ENCODE assay signal across 28 cellular contexts in the genomic region with DNA sequence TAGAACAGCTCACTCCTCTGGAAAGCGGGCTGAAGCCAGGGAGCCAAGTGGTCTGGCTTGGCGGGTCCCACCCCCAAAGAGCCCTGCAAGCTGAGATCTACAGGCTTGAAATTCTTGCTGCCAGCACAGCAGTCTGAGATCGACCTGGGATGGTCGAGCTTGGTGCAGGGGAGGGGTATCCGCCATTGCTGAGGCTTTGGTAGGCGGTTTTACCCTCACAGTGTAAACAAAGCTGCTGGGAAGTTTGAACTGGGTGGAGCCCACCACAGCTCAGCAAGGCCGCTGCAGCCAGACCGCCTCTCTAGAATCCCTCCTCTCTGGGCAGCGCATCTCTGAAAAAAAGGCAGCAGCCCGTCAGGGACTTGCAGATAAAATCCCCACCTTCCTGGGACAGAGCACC. TPM values are rescaled to one million over a fixed set of nuclear protein-coding genes. Genes with fewer than 3 reads are reported as not detected.
DNase-seq lines count a peak whose midpoint lies in the region; ATAC-seq, FAIRE-seq and TF ChIP-seq lines count a peak whose summit lies in the region.
"Had no signal": no experiment of that assay in that cellular context is flagged by ENCODE, and none has a peak within 500 bp of the region (broad histone marks: within the 10 kb centered on the region; RNA-seq: fewer than 3 reads in every experiment).

No MANE protein-coding gene starts in this region.

- ATAC-seq in HepG2 (peak; percentile 91), right lobe of liver (no peak), WTC11 (peak; percentile 79)
- ATAC-seq: A549; CD8-positive, alpha-beta T cell had no signal

- H3K79me1 ChIP-seq in H9 (ENCODE audit: insufficient read depth, low read depth, low read length, poor library complexity, severe bottlenecking) (no peaks in the 10 kb centered on the region), neuronal stem cell (ENCODE audit: low read depth, low read length) (no peaks in the 10 kb centered on the region)

- in situ Hi-C loops in HepG2 (cut with HindIII; ENCODE audit: extremely low pct_ligation_motif_present, low pct_unique_long_range_greater_than_20kb): no loop called here

- H3K18ac ChIP-seq in H9 (ENCODE audit: insufficient read length, low read depth, low read length): no peak overlapping the region
- H3K18ac ChIP-seq in neuronal stem cell (ENCODE audit: low read length): no peak overlapping the region

- H3K4me1 ChIP-seq in HepG2 (ENCODE audit: insufficient read depth, low read length) (peaks cover 11% of the 10 kb centered on the region), right lobe of liver (no peaks in the 10 kb centered on the region), H9 (ENCODE audit: insufficient read depth, low read length) (no peaks in the 10 kb centered on the region), neuronal stem cell (ENCODE audit: control insufficient read depth in 2 of 2, insufficient read depth in 1 of 2, low read depth in 1 of 2, low read length in 2 of 2) (no peaks in the 10 kb centered on the region)
- H3K4me1 ChIP-seq: A549 had no signal

- no peak overlapping the region for H2AFZ ChIP-seq in HepG2 (ENCODE audit: low read length)
- no peak overlapping the region for H2AFZ ChIP-seq in H9 (ENCODE audit: low read length)
- no peak overlapping the region for H2AFZ ChIP-seq in neuronal stem cell (ENCODE audit: low read length)

- H3K56ac ChIP-seq in H9 (ENCODE audit: insufficient read length, low read depth, low read length): no peak overlapping the region

- BruUV-seq in HepG2 (replicated peaks; lab: Mats Ljungman, UMichigan): no TSS peak

- no peak overlapping the region for H2BK12ac ChIP-seq in H9 (ENCODE audit: insufficient read length, low read depth, low read length)
- no peak overlapping the region for H2BK12ac ChIP-seq in neuronal stem cell (ENCODE audit: low read length)

- no peak for FAIRE-seq in HepG2 (lab: Jason Lieb, UNC)
- FAIRE-seq: A549, G401.6, GM12891 had no signal

- no peak overlapping the region for H2BK20ac ChIP-seq in H9 (ENCODE audit: low read depth, low read length, poor library complexity, severe bottlenecking)

- no peak overlapping the region for H3K9ac ChIP-seq in HepG2 (ENCODE audit: insufficient read depth, low read depth, low read length)
- H3K9ac ChIP-seq in H9 (ENCODE audit: extremely low read depth, insufficient read length, low read length): no peak overlapping the region
- no peak overlapping the region for H3K9ac ChIP-seq in neuronal stem cell (ENCODE audit: low read depth, low read length, poor library complexity)
- H3K9ac ChIP-seq: BLaER1 treated with 17β-estradiol and CSF1 and Interleukin-3, amounts not matched to agents 10 nM and 100 nM had no signal

- H3K4me3 Mint-ChIP-seq in H9: no peak overlapping the region
- H3K4me3 Mint-ChIP-seq in WTC11: no peak overlapping the region
- H3K4me3 Mint-ChIP-seq: B cell; CD4-positive, alpha-beta T cell; CD8-positive, alpha-beta T cell had no signal

- intact Hi-C loops in HepG2 (cut with micrococcal nuclease; ENCODE audit: unreplicated experiment): no loop called here
- intact Hi-C loops in right lobe of liver (cut with DNase I): loop anchor here in 1 of 2 donors (10.0 kb wide), 1 partner anchor 115 kb away; no protein-coding TSS in a partner anchor

- H3K27ac ChIP-seq in HepG2 (ENCODE audit: extremely low read length, insufficient read depth, low read length): no peak overlapping the region
- no peak overlapping the region for H3K27ac ChIP-seq in right lobe of liver
- H3K27ac ChIP-seq in H9 (ENCODE audit: insufficient read length, low read depth, low read length): no peak overlapping the region
- no peak overlapping the region for H3K27ac ChIP-seq in neuronal stem cell (replicated peaks; ENCODE audit: low read length)
- no peak overlapping the region for H3K27ac ChIP-seq in substantia nigra (ENCODE audit: low read depth, low read length, poor library complexity, severe bottlenecking)
- H3K27ac ChIP-seq: 22Rv1; A549; BLaER1 treated with 17β-estradiol and CSF1 and Interleukin-3, amounts not matched to agents 10 nM and 100 nM; C4-2B had no signal

- H3K27ac Mint-ChIP-seq in H9: peak overlapping the region in 1 of 3 experiments; percentile 44; a peak in 1 of 7 replicates
- no peak overlapping the region for H3K27ac Mint-ChIP-seq in WTC11
- H3K27ac Mint-ChIP-seq: B cell; CD4-positive, alpha-beta T cell; CD8-positive, alpha-beta T cell had no signal

- no peak for TF ChIP-seq EP300 in HepG2 (IDR thresholded peaks at IDR 0.05; ENCODE audit: low read depth in 2 of 2, low read length in 2 of 2)
- TF ChIP-seq EP300 in HepG2 (CRISPR knock-in tag; IDR thresholded peaks at IDR 0.05; ENCODE audit: borderline replicate concordance): no peak

- peak overlapping the region; percentile 45; the same call in 1 of the 2 replicates for H3K4me2 ChIP-seq in HepG2 (ENCODE audit: low read depth, low read length)
- no peak overlapping the region for H3K4me2 ChIP-seq in H9 (ENCODE audit: insufficient read depth, insufficient read length, low read length)
- H3K4me2 ChIP-seq in neuronal stem cell (ENCODE audit: insufficient read depth, low read length, poor library complexity, severe bottlenecking): no peak overlapping the region
- H3K4me2 ChIP-seq: A549; BLaER1 treated with 17β-estradiol and CSF1 and Interleukin-3, amounts not matched to agents 10 nM and 100 nM had no signal

- no peak overlapping the region for H3K4ac ChIP-seq in H9 (ENCODE audit: low read depth, low read length)
- no peak overlapping the region for H3K4ac ChIP-seq in neuronal stem cell (ENCODE audit: low read length)

- H3K36me3 Mint-ChIP-seq in H9 (ENCODE audit: insufficient read depth in 1 of 3, low read depth in 3 of 3) (peaks cover 3 to 8% (median 7%) of the 10 kb centered on the region in 3 experiments; a peak in 4 of 7 replicates), WTC11 (peaks cover 9% of the 10 kb centered on the region)

- H3K9me3 ChIP-seq in HepG2 (ENCODE audit: low read length): no peaks in the 10 kb centered on the region
- H3K9me3 ChIP-seq in right lobe of liver: no peaks in the 10 kb centered on the region
- no peaks in the 10 kb centered on the region for H3K9me3 ChIP-seq in H9 (ENCODE audit: control insufficient read depth, low read depth, low read length)
- H3K9me3 ChIP-seq in neuronal stem cell (replicated peaks in 1 of 2; ENCODE audit: control insufficient read depth in 2 of 2, insufficient read depth in 1 of 2, low read depth in 1 of 2, low read length in 2 of 2): peaks cover 0 to 9% of the 10 kb centered on the region in 2 donors

- H3K79me2 ChIP-seq in HepG2 (ENCODE audit: insufficient read depth, low read length): no peaks in the 10 kb centered on the region
- H3K79me2 ChIP-seq in H9 (ENCODE audit: insufficient read depth, low read length): no peaks in the 10 kb centered on the region

- no peak overlapping the region for H3K23ac ChIP-seq in H9 (ENCODE audit: insufficient read length, low read depth, low read length)
- H3K23ac ChIP-seq in neuronal stem cell (ENCODE audit: low read depth, low read length, poor library complexity): no peak overlapping the region

- H2BK120ac ChIP-seq in H9 (ENCODE audit: low read depth, low read length, poor library complexity, severe bottlenecking): no peak overlapping the region
- peak overlapping the region; percentile 8 for H2BK120ac ChIP-seq in neuronal stem cell (ENCODE audit: low read depth, low read length)

- no peak overlapping the region for H4K91ac ChIP-seq in H9 (ENCODE audit: insufficient read length, low read depth, low read length)
- H4K91ac ChIP-seq in neuronal stem cell (ENCODE audit: low read depth, low read length, poor library complexity): no peak overlapping the region

- TF ChIP-seq POLR2A in HepG2 (IDR thresholded peaks at IDR 0.05; ENCODE audit: insufficient read depth in 1 of 2, low read depth in 2 of 2, low read length in 2 of 2) (no peak), right lobe of liver (IDR thresholded peaks at IDR 0.05) (no peak)

- TF ChIP-seq CTCF in HepG2 (CRISPR knock-in tag; IDR thresholded peaks at IDR 0.05) (no peak), right lobe of liver (IDR thresholded peaks at IDR 0.05) (no peak), H9 (conservative IDR thresholded peaks at IDR 0.05) (no peak), WTC11 (IDR thresholded peaks at IDR 0.05) (no peak)

- H4K8ac ChIP-seq in H9 (replicated peaks; ENCODE audit: insufficient read length, low read depth, low read length) (no peak overlapping the region), neuronal stem cell (ENCODE audit: low read depth, low read length) (no peak overlapping the region)

- no peak overlapping the region for H3T11ph ChIP-seq in H9 (ENCODE audit: low read length)

- no peak overlapping the region for H2AK5ac ChIP-seq in H9 (ENCODE audit: insufficient read length, low read length)
- H2AK5ac ChIP-seq in neuronal stem cell (ENCODE audit: low read depth, low read length): no peak overlapping the region

- H3K27me3 ChIP-seq in HepG2 (ENCODE audit: control insufficient read depth in 1 of 2, insufficient read depth in 2 of 2, low read length in 2 of 2): no peaks in the 10 kb centered on the region
- no peaks in the 10 kb centered on the region for H3K27me3 ChIP-seq in right lobe of liver
- no peaks in the 10 kb centered on the region for H3K27me3 ChIP-seq in H9 (ENCODE audit: insufficient read depth, low read length)
- no peaks in the 10 kb centered on the region for H3K27me3 ChIP-seq in neuronal stem cell (ENCODE audit: control insufficient read depth in 3 of 3, insufficient read depth in 3 of 3, low read depth in 1 of 3, low read length in 3 of 3)
- H3K27me3 ChIP-seq: BLaER1 treated with 17β-estradiol and CSF1 and Interleukin-3, amounts not matched to agents 10 nM and 100 nM had no signal

- no peak for TF ChIP-seq RAD21 in HepG2 (CRISPR knock-in tag; IDR thresholded peaks at IDR 0.05)

- POLR2A ChIA-PET in HepG2 (lab: Yijun Ruan, JAX): no interaction called here
- POLR2A ChIA-PET in WTC11 (lab: Charles Lee): no interaction called here

- H4K20me1 ChIP-seq in HepG2 (ENCODE audit: insufficient read depth, low read length) (no peaks in the 10 kb centered on the region), H9 (ENCODE audit: control insufficient read depth, insufficient read depth, insufficient read length) (no peaks in the 10 kb centered on the region)
- H4K20me1 ChIP-seq: BLaER1 treated with 17β-estradiol and CSF1 and Interleukin-3, amounts not matched to agents 10 nM and 100 nM had no signal

- H2BK5ac ChIP-seq in H9 (ENCODE audit: insufficient read length, low read length) (no peak overlapping the region), neuronal stem cell (ENCODE audit: low read length) (no peak overlapping the region)

- no peaks in the 10 kb centered on the region for H3K23me2 ChIP-seq in H9 (ENCODE audit: insufficient read length, low read depth, low read length, poor library complexity, severe bottlenecking)

- peaks cover 0 to 7% of the 10 kb centered on the region in 2 experiments; a peak in 2 of 4 replicates for H3K4me1 Mint-ChIP-seq in H9
- peaks cover 9% of the 10 kb centered on the region; the same call in 1 of the 2 replicates for H3K4me1 Mint-ChIP-seq in WTC11

- no peak overlapping the region for H3K4me3 ChIP-seq in HepG2 (replicated peaks in 1 of 3; ENCODE audit: insufficient read depth in 1 of 3, low read depth in 2 of 3, low read length in 3 of 3)
- H3K4me3 ChIP-seq in right lobe of liver: no peak overlapping the region
- no peak overlapping the region for H3K4me3 ChIP-seq in neuronal stem cell (ENCODE audit: low read length in 2 of 2)
- H3K4me3 ChIP-seq: A549 had no signal

- no peak overlapping the region for H3K14ac ChIP-seq in H9 (ENCODE audit: insufficient read depth, low read length)
- H3K14ac ChIP-seq in neuronal stem cell (ENCODE audit: low read length): no peak overlapping the region

- no peak overlapping the region for H2BK15ac ChIP-seq in H9 (ENCODE audit: low read depth, low read length)
- no peak overlapping the region for H2BK15ac ChIP-seq in neuronal stem cell (ENCODE audit: low read length)

- DNase-seq in HepG2 (ENCODE audit: low spot score) (peak; percentile 42), right lobe of liver (no peak), H9 (peak; percentile 46), WTC11 (ENCODE audit: low spot score) (peak; percentile 26), neuronal stem cell (ENCODE audit: low spot score) (no peak), substantia nigra (lab: John Stamatoyannopoulos, UW) (no peak), COLO668 (lab: John Stamatoyannopoulos, UW; ENCODE audit: unreplicated experiment) (no peak), cerebellar cortex (ENCODE audit: low spot score) (no peak)
- DNase-seq: AML-193; CD4-positive, alpha-beta T cell; CD8-positive, alpha-beta T cell; COR-L47; DMS 273 treated with DMSO at 0.1 percent for 48 hours; DMS153; DMS53; DMS79; DND-41; EL; GF-D8 had no signal

- WGBS in HepG2 (ENCODE audit: low lambda C conversion rate): 62% methylated on average over 7 of the region's 10 CpGs
- 100% methylated on average over 1 of the region's 10 CpGs for WGBS in right lobe of liver (ENCODE audit: insufficient coverage, low coverage, low lambda C conversion rate, missing lambda C conversion rate)
- no CpG with 5 or more reads among the region's 10 CpGs for WGBS in H9 (ENCODE audit: extremely low coverage, insufficient read length, low lambda C conversion rate)
- WGBS in neuronal stem cell (ENCODE audit: extremely low coverage in 2 of 2, insufficient read length in 2 of 2, insufficient replicate concordance in 1 of 2), 2 donors: no CpG with 5 or more reads among the region's 10 CpGs

- H3K36me3 ChIP-seq in HepG2 (replicated peaks in 1 of 2; ENCODE audit: control insufficient read depth in 1 of 2, insufficient read depth in 2 of 2, low read length in 2 of 2) (no peaks in the 10 kb centered on the region), right lobe of liver (no peaks in the 10 kb centered on the region), neuronal stem cell (replicated peaks in 1 of 2; ENCODE audit: control insufficient read depth in 2 of 2, insufficient read depth in 2 of 2, low read length in 2 of 2) (no peaks in the 10 kb centered on the region)

- CTCF ChIA-PET in HepG2 (lab: Yijun Ruan, JAX; ENCODE audit: low intra/inter-chr PET ratio, low total read pairs): no interaction called here
- CTCF ChIA-PET in WTC11 (lab: Charles Lee): interaction anchor here (0.8 to 1.3 kb wide), 3 partner anchors 12 to 138 kb away, joined by 3 to 12 read pairs (median 4); a partner anchor contains a TSS

- H3K9me3 Mint-ChIP-seq in H9 (peaks cover 9 to 18% of the 10 kb centered on the region in 2 experiments; a peak in 4 of 5 replicates), WTC11 (peaks cover 27% of the 10 kb centered on the region)

- H3K27me3 Mint-ChIP-seq in H9 (ENCODE audit: low read depth) (no peaks in the 10 kb centered on the region), WTC11 (ENCODE audit: low read depth) (no peaks in the 10 kb centered on the region)
- H3K27me3 Mint-ChIP-seq: B cell; CD4-positive, alpha-beta T cell had no signal

- no peak overlapping the region for H4K5ac ChIP-seq in H9 (ENCODE audit: insufficient read length, low read depth, low read length)

RNA-seq across cellular contexts. Expression of a gene that starts 12.6 kb away (rescaled TPM):
- total RNA-seq in HepG2 (2016; rRNA removed; fragmentation: Illumina TruSeq; extraction: Trizol) (0.29 and 0.35 TPM in 2 replicates), right lobe of liver (1 to 10 TPM in 1 of 6 experiments, under 1 TPM in 5; 0.74 to 2.0 (median 0.91) TPM), H9 (2021) (0.42 TPM in 1 of 2 replicates, not detected in the other), WTC11 (2021) (0.17 to 0.62 TPM (median 0.23 TPM) in 3 replicates)
- 1.4 and 2.2 TPM in 2 replicates for total RNA-seq in HepG2 (2016; cell fraction: cytosol; rRNA removed; fragmentation: Illumina TruSeq; extraction: Trizol; ENCODE audit: low read depth)
- total RNA-seq in HepG2 (2016; cell fraction: insoluble cytoplasmic fraction; rRNA removed; fragmentation: Illumina TruSeq; extraction: Trizol): 0.63 TPM in 1 of 2 replicates, not detected in the other
- 0.65 and 1.1 TPM in 2 replicates for total RNA-seq in HepG2 (2016; cell fraction: membrane; rRNA removed; fragmentation: Illumina TruSeq; extraction: Trizol)
- 0.78 and 1.5 TPM in 2 replicates for total RNA-seq in HepG2 (2016; cell fraction: nucleus; rRNA removed; fragmentation: Illumina TruSeq; extraction: Trizol)
- polyA plus RNA-seq in HepG2 (2011; rRNA removed): 0.51 and 0.59 TPM in 2 replicates
- not detected in 2 replicates for polyA plus RNA-seq in HepG2 (2011; cell fraction: cytosol; rRNA removed)
- polyA plus RNA-seq in HepG2 (2011; cell fraction: nucleus; rRNA removed): 0.19 and 0.93 TPM in 2 replicates
- polyA plus RNA-seq in HepG2 (2012): 0.19 and 0.97 TPM in 2 replicates
- not detected in 2 replicates for polyA plus RNA-seq in HepG2 (2016; cell fraction: cytosol; fragmentation: Illumina TruSeq; extraction: Trizol; ENCODE audit: low read depth)
- polyA plus RNA-seq in HepG2 (2016; cell fraction: insoluble cytoplasmic fraction; fragmentation: Illumina TruSeq; extraction: Trizol; ENCODE audit: low read depth): not detected in 2 replicates
- polyA plus RNA-seq in HepG2 (2016; cell fraction: membrane; fragmentation: Illumina TruSeq; extraction: Trizol; ENCODE audit: low read depth): not detected in 2 replicates
- polyA plus RNA-seq in HepG2 (2016; cell fraction: nucleus; fragmentation: Illumina TruSeq; extraction: Trizol; ENCODE audit: insufficient read depth, low read depth): 1.7 TPM in 2 replicates
- 0.20 and 0.68 TPM in 2 replicates for polyA minus RNA-seq in HepG2 (2011; rRNA and poly(A)+ RNA removed; ENCODE audit: low replicate concordance)
- not detected in 2 replicates for polyA minus RNA-seq in HepG2 (2011; cell fraction: cytosol; rRNA and poly(A)+ RNA removed)
- polyA minus RNA-seq in HepG2 (2011; cell fraction: nucleus; rRNA and poly(A)+ RNA removed): 0.99 and 1.0 TPM in 2 replicates
- polyA plus RNA-seq in neuronal stem cell (2013, experiment 1 of 2): 0.20 TPM
- 0.08 TPM for polyA plus RNA-seq in neuronal stem cell (2013, experiment 2 of 2)
- total RNA-seq: A172, Daoy had no signal

Comparison
In these comparisons a context has a peak if more than half of its experiments do, and no peak if none do; other contexts are left out.
1. ATAC-seq: peak in HepG2 (single experiment) and WTC11 (single experiment); none in right lobe of liver (0 of 4).
2. DNase-seq: peak in HepG2 (single experiment), H9 (single experiment) and WTC11 (single experiment); none in right lobe of liver (0 of 3), neuronal stem cell (single experiment), substantia nigra (0 of 49), COLO668 (single experiment) and cerebellar cortex (single experiment).